ENCODE assay signal across 1 cellular context in genomic region chr4:168141733-168142132, GRCh38.
TF ChIP-seq lines count a peak whose summit lies in the region.

No MANE protein-coding gene starts in this region.

TF ChIP-seq in K562, 482 proteins besides CTCF, POLR2A, EP300 and RAD21:
- TF ChIP-seq PURB (CRISPR knock-in tag; IDR thresholded peaks at IDR 0.05; ENCODE audit: low read depth), result no peak
- no peak for TF ChIP-seq ZNF212 (CRISPR knock-in tag; IDR thresholded peaks at IDR 0.05)
- no peak for TF ChIP-seq L3MBTL2 (IDR thresholded peaks at IDR 0.05)
- peak; percentile 62 to 67 for TF ChIP-seq NRF1 (conservative IDR thresholded peaks at IDR 0.05 in 1 of 2, IDR thresholded peaks at IDR 0.05 in 1 of 2)
